In genomic region chr10:22771631-22772030, GRCh38 we compare ENCODE assay signal across 3 cellular contexts. TPM values are rescaled to one million over a fixed set of nuclear protein-coding genes. Genes with fewer than 3 reads are reported as not detected.
A peak's percentile ranks its signal among the peaks of the same experiment; 100 is the strongest.
DNase-seq lines count a peak whose midpoint lies in the region; ATAC-seq, FAIRE-seq and TF ChIP-seq lines count a peak whose summit lies in the region.
"Not testable (repeated sequence)": the region's sequence is repeated elsewhere in the genome, so short reads cannot be mapped to it uniquely, and the experiment has no call there.

No MANE protein-coding gene starts in this region.

- not testable (repeated sequence) for H3K56ac ChIP-seq in IMR-90 (ENCODE audit: extremely low read depth, insufficient read depth, low read length)

- not testable (repeated sequence) for H3K4me3 ChIP-seq in HEK293 (ENCODE audit: low read depth, low read length); IMR-90 (ENCODE audit: insufficient read depth, low read depth, low read length); K562

- not testable (repeated sequence) for H3K4me1 ChIP-seq in HEK293 (ENCODE audit: control insufficient read depth, insufficient read depth, low read length); IMR-90 (ENCODE audit: control insufficient read depth, insufficient read depth, low read length); K562 (replicated peaks in 1 of 2; ENCODE audit: control insufficient read depth in 2 of 2, insufficient read depth in 2 of 2, low read length in 2 of 2)

- POLR2A ChIA-PET in HEK293 (lab: Yijun Ruan, JAX); IMR-90 (lab: Charles Lee; ENCODE audit: unreplicated experiment): not testable (repeated sequence)
- POLR2A ChIA-PET in K562 (lab: Yijun Ruan, JAX), result interaction anchor here (1.1 kb wide), 1 partner anchor 9 kb away, joined by 3 read pairs; no protein-coding TSS in a partner anchor

- H2AK9ac ChIP-seq in IMR-90 (replicated peaks; ENCODE audit: low read depth, low read length, poor library complexity), result not testable (repeated sequence)

- H3K79me1 ChIP-seq in IMR-90 (ENCODE audit: low read depth in 1 of 2, low read length in 2 of 2), result not testable (repeated sequence)

- no CpG with 5 or more reads among the region's 5 CpGs for WGBS in IMR-90 (ENCODE audit: extremely low coverage in 2 of 2, insufficient read length in 1 of 2), 2 experiments
- WGBS in K562 (ENCODE audit: insufficient coverage, low coverage, missing lambda C conversion rate), result 87% methylated on average over 4 of the region's 5 CpGs

- H3K9me3 ChIP-seq in HEK293 (ENCODE audit: control insufficient read depth, insufficient read depth, low read depth, low read length); IMR-90 (ENCODE audit: control insufficient read depth, insufficient read depth, low read length); K562 (replicated peaks; ENCODE audit: control insufficient read depth, insufficient read depth, low read depth, low read length): not testable (repeated sequence)

- not testable (repeated sequence) for H4K8ac ChIP-seq in IMR-90 (ENCODE audit: low read depth in 2 of 2, low read length in 2 of 2)

- H2AK5ac ChIP-seq in IMR-90 (ENCODE audit: low read depth, low read length), result not testable (repeated sequence)

- not testable (repeated sequence) for TF ChIP-seq EP300 in K562 (IDR thresholded peaks at IDR 0.05; ENCODE audit: low read length)

- H3K9me1 ChIP-seq in IMR-90 (ENCODE audit: insufficient read depth, low read length); K562 (ENCODE audit: control insufficient read depth, insufficient read depth, low read length): not testable (repeated sequence)

- TF ChIP-seq CTCF in HEK293 (tag by site-specific recombination; IDR thresholded peaks at IDR 0.05); IMR-90 (conservative IDR thresholded peaks at IDR 0.05; ENCODE audit: low read depth, low read length); K562 (IDR thresholded peaks at IDR 0.05 in 2 of 3, conservative IDR thresholded peaks at IDR 0.05 in 1 of 3; ENCODE audit: insufficient read depth in 2 of 3, low read depth in 1 of 3, low read length in 3 of 3): not testable (repeated sequence)

- CTCF ChIA-PET in HEK293 (lab: Yijun Ruan, JAX); K562 (lab: Yijun Ruan, JAX; ENCODE audit: low intra/inter-chr PET ratio): not testable (repeated sequence)
- CTCF ChIA-PET in IMR-90 (lab: Yijun Ruan, JAX), result interaction anchor here (0.7 kb wide), 1 partner anchor 67 kb away, joined by 4 read pairs; no protein-coding TSS in a partner anchor

- H3K27me3 ChIP-seq in IMR-90 (ENCODE audit: control insufficient read depth, insufficient read depth, low read length); K562 (ENCODE audit: control insufficient read depth in 2 of 2, insufficient read depth in 2 of 2, low read length in 2 of 2): not testable (repeated sequence)

- in situ Hi-C loops in IMR-90 (cut with MboI; ENCODE audit: low sequenced_read_pairs); K562 (cut with MboI): not testable (repeated sequence)

- dilution Hi-C loops in IMR-90 (cut with HindIII; ENCODE audit: low sequenced_read_pairs, unreplicated experiment), result not testable (repeated sequence)

- H2BK120ac ChIP-seq in IMR-90 (ENCODE audit: low read depth, low read length), result not testable (repeated sequence)

- not testable (repeated sequence) for H3K18ac ChIP-seq in IMR-90 (ENCODE audit: low read depth, low read length)

- H3K27ac ChIP-seq in HEK293 (ENCODE audit: extremely low read depth, low read depth, low read length); IMR-90 (ENCODE audit: insufficient read depth, low read length); K562 (ENCODE audit: extremely low read depth, low read depth, low read length): not testable (repeated sequence)

- not testable (repeated sequence) for H2AFZ ChIP-seq in IMR-90 (replicated peaks; ENCODE audit: low read length, poor library complexity); K562 (ENCODE audit: low read depth, low read length)

- not testable (repeated sequence) for TF ChIP-seq POLR2A in IMR-90 (IDR thresholded peaks at IDR 0.05; ENCODE audit: low read depth, low read length); K562 (conservative IDR thresholded peaks at IDR 0.05)

- not testable (repeated sequence) for H4K5ac ChIP-seq in IMR-90 (ENCODE audit: low read depth, low read length)

- intact Hi-C loops in IMR-90 (cut with micrococcal nuclease); K562 (cut with micrococcal nuclease): not testable (repeated sequence)

- not testable (repeated sequence) for H4K91ac ChIP-seq in IMR-90 (ENCODE audit: insufficient read depth, low read depth, low read length)

- ATAC-seq in IMR-90 (ENCODE audit: low read depth); K562: not testable (repeated sequence)

- H3K9ac ChIP-seq in IMR-90 (ENCODE audit: low read depth, low read length); K562 (ENCODE audit: insufficient read depth in 1 of 2, low read depth in 2 of 2, low read length in 2 of 2): not testable (repeated sequence)

- H2BK5ac ChIP-seq in IMR-90 (ENCODE audit: low read depth, low read length, poor library complexity, severe bottlenecking), result not testable (repeated sequence)

- not testable (repeated sequence) for H3K4me2 ChIP-seq in IMR-90 (ENCODE audit: low read depth, low read length); K562 (ENCODE audit: insufficient read depth, low read length)

- H2BK20ac ChIP-seq in IMR-90 (ENCODE audit: low read depth, low read length), result not testable (repeated sequence)

- not testable (repeated sequence) for TF ChIP-seq RAD21 in IMR-90 (IDR thresholded peaks at IDR 0.05; ENCODE audit: low read length); K562 (CRISPR knock-in tag; conservative IDR thresholded peaks at IDR 0.05 in 1 of 2, IDR thresholded peaks at IDR 0.05 in 1 of 2)

- not testable (repeated sequence) for H2BK15ac ChIP-seq in IMR-90 (ENCODE audit: low read depth, low read length)

- not testable (repeated sequence) for H4K20me1 ChIP-seq in IMR-90 (ENCODE audit: insufficient read depth, low read length); K562 (replicated peaks; ENCODE audit: control insufficient read depth, insufficient read depth, low read length)

- not testable (repeated sequence) for H3K4ac ChIP-seq in IMR-90 (ENCODE audit: low read depth, low read length)

- H3K79me2 ChIP-seq in K562 (ENCODE audit: control insufficient read depth, insufficient read depth, low read length), result not testable (repeated sequence)

- not testable (repeated sequence) for H3K36me3 ChIP-seq in HEK293 (ENCODE audit: control insufficient read depth in 2 of 2, insufficient read depth in 1 of 2, low read length in 2 of 2); IMR-90 (ENCODE audit: control insufficient read depth, insufficient read depth, low read length); K562 (ENCODE audit: control insufficient read depth, insufficient read depth, low read length)

- DNase-seq in IMR-90; K562 (ENCODE audit: extremely low read depth in 1 of 4, low spot score in 3 of 4): not testable (repeated sequence)

- BruUV-seq in IMR-90 (replicated peaks; lab: Mats Ljungman, UMichigan); K562 (replicated peaks; lab: Mats Ljungman, UMichigan): not testable (repeated sequence)

- FAIRE-seq in K562 (lab: Jason Lieb, UNC), result not testable (repeated sequence)

- not testable (repeated sequence) for H3K14ac ChIP-seq in IMR-90 (replicated peaks; ENCODE audit: low read depth, low read length)

- H3K23ac ChIP-seq in IMR-90 (ENCODE audit: low read depth, low read length), result not testable (repeated sequence)

TF ChIP-seq in HEK293, 187 proteins besides CTCF, POLR2A, EP300 and RAD21:
- peak; percentile 79 for TF ChIP-seq ZNF146 (tag by site-specific recombination; IDR thresholded peaks at IDR 0.05)

TF ChIP-seq in IMR-90, 13 proteins besides CTCF, POLR2A, EP300 and RAD21:
- TF ChIP-seq CEBPB (IDR thresholded peaks at IDR 0.05; ENCODE audit: low read depth, low read length), result peak; percentile 6; the same call in 1 of the 2 replicates
TF ChIP-seq in IMR-90: peak in this region for 1; not testable (repeated sequence) for 12.

TF ChIP-seq in K562, 482 proteins besides CTCF, POLR2A, EP300 and RAD21:
- peak; percentile 78 for TF ChIP-seq ZNF146 (CRISPR knock-in tag; IDR thresholded peaks at IDR 0.05; ENCODE audit: unreplicated experiment)

RNA-seq across cellular contexts. Expression of gene PIP4K2A, which starts 57.3 kb away (rescaled TPM):
- total RNA-seq in IMR-90 (2012; rRNA removed) (18.1 and 21.9 TPM in 2 replicates), K562 (2014; rRNA removed) (61.5 and 75.1 TPM in 2 replicates), K562 (2014; rRNA removed; fragmentation: Illumina TruSeq; extraction: Trizol) (73.5 and 95.8 TPM in 2 replicates), K562 (2015; rRNA removed; fragmentation: Illumina TruSeq; extraction: Trizol) (110 and 117 TPM in 2 replicates), K562 (2021) (56.4 and 71.9 TPM in 2 replicates)
- polyA plus RNA-seq in IMR-90 (2012; rRNA removed) (8.8 and 9.8 TPM in 2 replicates), K562 (2011; rRNA removed) (29.8 and 35.6 TPM in 2 replicates), K562 (2014; fragmentation: Illumina TruSeq; extraction: Trizol) (65.2 and 69.1 TPM in 2 replicates), K562 (2014; fragmentation: Nextera tagmentation; extraction: Ambion mirVana) (10 to 100 TPM; 64.8 to 87.2 TPM), K562 (2014; rRNA removed) (47.1 and 49.5 TPM in 2 replicates)
- polyA plus RNA-seq in IMR-90 (2012; cell fraction: cytosol; rRNA removed), result 2.7 and 3.9 TPM in 2 replicates
- 1.3 and 7.1 TPM in 2 replicates for polyA plus RNA-seq in IMR-90 (2012; cell fraction: nucleus; rRNA removed; ENCODE audit: low replicate concordance)
- 31.6 and 61.2 TPM in 2 replicates for total RNA-seq in K562 (2011; cell fraction: chromatin; rRNA removed; ENCODE audit: low replicate concordance)
- total RNA-seq in K562 (2011; cell fraction: nucleolus; rRNA removed), result 22.7 and 26.6 TPM in 2 replicates
- 30.2 and 39.5 TPM in 2 replicates for total RNA-seq in K562 (2011; cell fraction: nucleoplasm; rRNA removed)
- polyA plus RNA-seq in K562 (2011; cell fraction: cytosol; rRNA removed), result 14.8 and 25.0 TPM in 2 replicates
- 17.2 and 23.1 TPM in 2 replicates for polyA plus RNA-seq in K562 (2011; cell fraction: nucleus; rRNA removed)
- polyA plus RNA-seq in K562 (2012), result 39.4 and 42.5 TPM in 2 replicates
- polyA minus RNA-seq in K562 (2011; rRNA and poly(A)+ RNA removed), result 62.2 and 65.1 TPM in 2 replicates
- polyA minus RNA-seq in K562 (2011; cell fraction: cytosol; rRNA and poly(A)+ RNA removed), result 37.1 and 39.1 TPM in 2 replicates
- polyA minus RNA-seq in K562 (2011; cell fraction: nucleus; rRNA and poly(A)+ RNA removed), result 21.7 and 45.1 TPM in 2 replicates
